Comparison of ENCODE assay signal across 9 cellular contexts in the genomic region with DNA sequence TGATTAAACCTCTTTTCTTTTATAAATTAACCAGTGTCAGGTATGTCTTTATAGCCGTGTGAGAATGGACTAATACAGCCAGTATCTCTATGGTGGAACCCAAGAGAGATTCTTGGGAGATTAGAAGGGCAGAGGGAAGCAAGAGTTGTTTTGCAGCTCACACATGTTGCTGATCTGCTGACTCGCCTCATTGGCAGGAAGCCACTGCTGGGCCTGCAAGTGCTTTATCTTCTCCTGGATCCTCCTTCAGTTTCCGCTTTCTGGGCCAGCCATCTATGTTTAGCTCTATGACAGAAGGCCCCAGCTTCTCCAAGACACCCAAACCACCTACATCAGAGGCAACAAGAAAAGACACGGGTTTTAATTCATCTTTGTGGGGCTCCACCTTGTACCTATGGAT. TPM values are rescaled to one million over a fixed set of nuclear protein-coding genes. Genes with fewer than 3 reads are reported as not detected.
DNase-seq lines count a peak whose midpoint lies in the region; ATAC-seq and TF ChIP-seq lines count a peak whose summit lies in the region.
"Had no signal": no experiment of that assay in that cellular context is flagged by ENCODE, and none has a peak within 500 bp of the region (broad histone marks: within the 10 kb centered on the region; RNA-seq: fewer than 3 reads in every experiment).

No MANE protein-coding gene starts in this region.

- no peaks in the 10 kb centered on the region for H3K9me3 ChIP-seq in body of pancreas
- no peaks in the 10 kb centered on the region for H3K9me3 ChIP-seq in transverse colon

- H3K4me3 ChIP-seq in body of pancreas (no peak overlapping the region), transverse colon (no peak overlapping the region)
- H3K4me3 ChIP-seq: SK-N-MC had no signal

- no peaks in the 10 kb centered on the region for H3K36me3 ChIP-seq in body of pancreas (replicated peaks in 1 of 2; ENCODE audit: insufficient read depth in 1 of 2, low read depth in 2 of 2)
- H3K36me3 ChIP-seq in transverse colon, result no peaks in the 10 kb centered on the region

- no peak for ATAC-seq in body of pancreas

- intact Hi-C loops in body of pancreas (cut with DNase I), result no loop called here
- intact Hi-C loops in transverse colon (cut with DNase I; ENCODE audit: low total_unique reads), result no loop called here

- TF ChIP-seq POLR2A in body of pancreas (IDR thresholded peaks at IDR 0.05) (no peak), transverse colon (IDR thresholded peaks at IDR 0.05) (no peak)

- in situ Hi-C loops in transverse colon (cut with MboI; ENCODE audit: low pct_ligation_motif_present in 1 of 4, low pct_unique_long_range_greater_than_20kb in 1 of 4, low sequenced_read_pairs in 3 of 4) (no loop called here), G401 (cut with HindIII; ENCODE audit: low sequenced_read_pairs) (no loop called here)

- TF ChIP-seq CTCF in body of pancreas (IDR thresholded peaks at IDR 0.05) (no peak), transverse colon (IDR thresholded peaks at IDR 0.05) (no peak), GM20000 (IDR thresholded peaks at IDR 0.05; ENCODE audit: extremely low read depth, missing control alignments) (no peak)

- DNase-seq in Kasumi-1 (lab: John Stamatoyannopoulos, UW) (peak; percentile 90 to 91), body of pancreas (peak; percentile 28 to 67 (median 43)), hepatic stellate cell (ENCODE audit: low spot score) (peak; percentile 47), transverse colon (peak; percentile 38), G401 (ENCODE audit: low spot score) (no peak), NCI-H1417 treated with DMSO at 0.1 percent for 48 hours (lab: John Stamatoyannopoulos, UW) (no peak), GM20000 (ENCODE audit: low spot score) (no peak)
- DNase-seq: NCI-H1092 had no signal

- 51 to 69% methylated on average over 4 of the region's 4 CpGs for WGBS in body of pancreas, 2 donors
- 39 to 56% methylated on average over 4 of the region's 4 CpGs for WGBS in transverse colon (ENCODE audit: low coverage in 1 of 2), 2 donors

- H3K4me1 ChIP-seq in body of pancreas (no peaks in the 10 kb centered on the region), transverse colon (peaks cover 0 to 7% (median 3%) of the 10 kb centered on the region in 4 donors)

- H3K27ac ChIP-seq in body of pancreas, result no peak overlapping the region
- H3K27ac ChIP-seq in transverse colon, result peak overlapping the region in 2 of 4 donors; percentile 25 to 52
- H3K27ac ChIP-seq: SK-N-MC had no signal

- H3K27me3 ChIP-seq in body of pancreas (no peaks in the 10 kb centered on the region), transverse colon (no peaks in the 10 kb centered on the region)

- no peak for TF ChIP-seq EP300 in transverse colon (IDR thresholded peaks at IDR 0.05; ENCODE audit: low read depth)

RNA-seq across cellular contexts. Expression of gene GALNT15, which starts 23.4 kb away (rescaled TPM):
- total RNA-seq in body of pancreas, result 10 to 100 TPM; 21.8 to 26.0 TPM
- 10 to 100 TPM; 26.2 to 88.8 (median 39.4) TPM for total RNA-seq in transverse colon
- not detected in 2 replicates for total RNA-seq in G401 (2014; rRNA removed; shearing (Covaris generic))

Comparison
In these comparisons a context has a peak if more than half of its experiments do, and no peak if none do; other contexts are left out.
1. DNase-seq: peak in Kasumi-1 (2 of 2), body of pancreas (4 of 4), hepatic stellate cell (single experiment) and transverse colon (single experiment); none in G401 (single experiment), NCI-H1417 treated with DMSO at 0.1 percent for 48 hours (single experiment) and GM20000 (single experiment).
2. RNA of gene GALNT15, which starts 23.4 kb away (total RNA-seq): 26.2 to 88.8 TPM in transverse colon and 21.8 to 26.0 TPM in body of pancreas; not detected in G401; every median in the first group is over 10 times any median in the second.